ENCODE assay signal across 40 cellular contexts in the genomic region with DNA sequence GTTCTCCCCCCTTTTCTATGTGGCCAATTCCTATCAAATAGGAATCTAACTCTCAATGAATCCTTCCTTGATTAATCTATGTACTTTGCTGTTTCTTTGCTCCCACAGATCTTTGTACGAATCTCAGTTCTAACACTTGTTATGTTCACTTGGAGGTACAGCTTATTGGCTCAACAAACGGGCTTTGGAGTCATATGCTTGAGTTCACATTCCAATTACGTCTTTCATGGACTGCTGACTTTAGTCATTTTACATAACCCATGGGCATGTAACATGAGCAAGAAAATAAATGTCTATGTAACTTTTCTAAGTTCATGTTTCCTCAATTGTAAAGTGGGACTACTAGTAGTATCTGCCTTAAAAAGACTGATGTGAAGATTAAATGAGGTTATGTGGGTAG.
"Had no signal": no experiment of that assay in that cellular context is flagged by ENCODE, and none has a peak within 500 bp of the region (broad histone marks: within the 10 kb centered on the region; RNA-seq: fewer than 3 reads in every experiment).

No MANE protein-coding gene starts in this region.

- H3K27me3 Mint-ChIP-seq: activated CD4-positive, alpha-beta T cell treated with anti-CD3 and anti-CD28 coated beads, Interleukin-2, amount 10 ng/mL, durations not matched to agents 7 days and 5 days; brain had no signal

- H3K4me3 ChIP-seq: ascending aorta, cardiac muscle cell had no signal

- DNase-seq: activated CD4-positive, alpha-beta memory T cell treated with anti-CD3 and anti-CD28 coated beads, Interleukin-2, amount 10 ng/mL, durations not matched to agents 7 days and 5 days; activated CD4-positive, alpha-beta T cell treated with anti-CD3 and anti-CD28 coated beads for 1 hour; activated CD4-positive, alpha-beta T cell treated with anti-CD3 and anti-CD28 coated beads for 36 hours; activated CD4-positive, alpha-beta T cell treated with anti-CD3 and anti-CD28 coated beads for 48 hours; activated CD4-positive, alpha-beta T cell treated with anti-CD3 and anti-CD28 coated beads, Interleukin-2, amount 10 ng/mL, durations not matched to agents 7 days and 5 days; activated CD4-positive, alpha-beta T cell treated with anti-CD3 and anti-CD28 coated beads, Interleukin-2, amount 50 U/mL, for 48 hours; activated CD4-positive, CD25-positive, alpha-beta regulatory T cell; activated CD8-positive, alpha-beta memory T cell treated with anti-CD3 and anti-CD28 coated beads, Interleukin-2, amount 50 U/mL, for 4 hours; activated CD8-positive, alpha-beta T cell treated with anti-CD3 and anti-CD28 coated beads, Interleukin-2, amount 10 ng/mL, durations not matched to agents 7 days and 5 days; activated effector memory CD4-positive, alpha-beta T cell treated with Interleukin-2 at 50 U/mL for 16 hours; activated gamma-delta T cell; activated naive CD4-positive, alpha-beta T cell treated with anti-CD3 and anti-CD28 coated beads, Interleukin-2, amount 10 ng/mL, durations not matched to agents 7 days and 5 days; activated naive CD4-positive, alpha-beta T cell treated with Interleukin-2 at 50 U/mL for 16 hours; activated naive CD8-positive, alpha-beta T cell treated with anti-CD3 and anti-CD28 coated beads, Interleukin-2, amount 10 ng/mL, durations not matched to agents 7 days and 5 days; activated naive CD8-positive, alpha-beta T cell treated with anti-CD3 and anti-CD28 coated beads, Interleukin-2, amount 50 U/mL, for 24 hours; activated T-cell treated with anti-CD3 and anti-CD28 coated beads for 4 hours; activated T-cell treated with anti-CD3 and anti-CD28 coated beads, Interleukin-2, amount 50 U/mL, for 1 hour; activated T-cell treated with anti-CD3 and anti-CD28 coated beads, Interleukin-2, amount 50 U/mL, for 4 hours; activated T-cell treated with anti-CD3 and anti-CD28 coated beads, Interleukin-2, amount 50 U/mL, for 72 hours; amygdala; anterior cingulate cortex; caudate nucleus; cerebellar nuclear complex; SW 1271; T-helper 1 cell; T-helper 2 cell; T-helper 9 cell; WERI-Rb-1 had no signal

- H3K27me3 ChIP-seq: ascending aorta, cardiac muscle cell had no signal

- H3K9me3 ChIP-seq: ascending aorta had no signal

- H3K4me1 Mint-ChIP-seq: activated CD4-positive, alpha-beta memory T cell treated with anti-CD3 and anti-CD28 coated beads, Interleukin-2, amount 10 ng/mL, durations not matched to agents 7 days and 5 days; activated CD4-positive, alpha-beta T cell treated with anti-CD3 and anti-CD28 coated beads for 36 hours; activated CD4-positive, alpha-beta T cell treated with anti-CD3 and anti-CD28 coated beads, Interleukin-2, amount 10 ng/mL, durations not matched to agents 7 days and 5 days; activated naive CD4-positive, alpha-beta T cell treated with anti-CD3 and anti-CD28 coated beads, Interleukin-2, amount 10 ng/mL, durations not matched to agents 7 days and 5 days; activated naive CD4-positive, alpha-beta T cell treated with anti-CD3 and anti-CD28 coated beads, Interleukin-2, amount 50 U/mL, for 24 hours; activated naive CD8-positive, alpha-beta T cell treated with anti-CD3 and anti-CD28 coated beads, Interleukin-2, amount 10 ng/mL, durations not matched to agents 7 days and 5 days; activated naive CD8-positive, alpha-beta T cell treated with anti-CD3 and anti-CD28 coated beads, Interleukin-2, amount 50 U/mL, for 24 hours; activated T-helper 17 cell treated with anti-CD3 and anti-CD28 coated beads, Interleukin-2, amount 50 U/mL, for 72 hours; brain; central memory CD8-positive, alpha-beta T cell had no signal

- H3K4me1 ChIP-seq: ascending aorta had no signal

- ATAC-seq: activated CD4-positive, alpha-beta T cell treated with anti-CD3 and anti-CD28 coated beads for 36 hours; activated CD4-positive, CD25-positive, alpha-beta regulatory T cell treated with anti-CD3 and anti-CD28 coated beads, Interleukin-2, amount 50 U/mL, for 24 hours; activated CD8-positive, alpha-beta T cell treated with anti-CD3 and anti-CD28 coated beads, Interleukin-2, amount 10 ng/mL, durations not matched to agents 7 days and 5 days; activated naive CD8-positive, alpha-beta T cell treated with anti-CD3 and anti-CD28 coated beads, Interleukin-2, amount 50 U/mL, for 24 hours; activated T-cell treated with anti-CD3 and anti-CD28 coated beads, Interleukin-2, amount 50 U/mL, for 4 hours; activated T-cell treated with anti-CD3 and anti-CD28 coated beads, Interleukin-2, amount 50 U/mL, for 72 hours; activated T-helper 17 cell treated with anti-CD3 and anti-CD28 coated beads, Interleukin-2, amount 50 U/mL, for 72 hours; WTC11 had no signal

- H3K9me3 Mint-ChIP-seq: activated CD4-positive, alpha-beta memory T cell treated with anti-CD3 and anti-CD28 coated beads, Interleukin-2, amount 10 ng/mL, durations not matched to agents 7 days and 5 days; activated naive CD4-positive, alpha-beta T cell treated with anti-CD3 and anti-CD28 coated beads, Interleukin-2, amount 10 ng/mL, durations not matched to agents 7 days and 5 days; activated naive CD4-positive, alpha-beta T cell treated with anti-CD3 and anti-CD28 coated beads, Interleukin-2, amount 50 U/mL, for 24 hours; activated naive CD8-positive, alpha-beta T cell treated with anti-CD3 and anti-CD28 coated beads, Interleukin-2, amount 10 ng/mL, durations not matched to agents 7 days and 5 days; activated naive CD8-positive, alpha-beta T cell treated with anti-CD3 and anti-CD28 coated beads, Interleukin-2, amount 50 U/mL, for 24 hours; activated T-cell treated with anti-CD3 and anti-CD28 coated beads, Interleukin-2, amount 50 U/mL, for 4 hours; activated T-cell treated with anti-CD3 and anti-CD28 coated beads, Interleukin-2, amount 50 U/mL, for 72 hours; activated T-helper 1 cell treated with anti-CD3 and anti-CD28 coated beads, Interleukin-12 subunit alpha, Interleukin-12 subunit beta, Interleukin-2, Interleukin-4 antibody, amounts not matched to agents 30 ng/mL and 10 ng/mL and 1 ng/mL, durations not matched to agents 14 hours and 24 hours and 36 hours; activated T-helper 17 cell treated with anti-CD3 and anti-CD28 coated beads, Interleukin-2, amount 50 U/mL, for 72 hours; central memory CD8-positive, alpha-beta T cell; T-helper 1 cell treated with Interleukin-12 subunit alpha and Interleukin-12 subunit beta and Interleukin-4 antibody, amounts not matched to agents 30 μg/mL and 1 μg/mL, for 36 hours; T-helper 2 cell treated with Interferon-gamma antibody and Interleukin-4, amounts not matched to agents 5 μg/mL and 100 μg/mL, for 36 hours had no signal

- H3K27ac Mint-ChIP-seq: activated CD4-positive, alpha-beta memory T cell treated with anti-CD3 and anti-CD28 coated beads, Interleukin-2, amount 10 ng/mL, durations not matched to agents 7 days and 5 days; activated CD4-positive, alpha-beta T cell treated with anti-CD3 and anti-CD28 coated beads for 36 hours; activated CD4-positive, alpha-beta T cell treated with anti-CD3 and anti-CD28 coated beads, Interleukin-2, amount 10 ng/mL, durations not matched to agents 7 days and 5 days; activated CD8-positive, alpha-beta T cell treated with anti-CD3 and anti-CD28 coated beads, Interleukin-2, amount 10 ng/mL, durations not matched to agents 7 days and 5 days; activated naive CD4-positive, alpha-beta T cell treated with anti-CD3 and anti-CD28 coated beads, Interleukin-2, amount 10 ng/mL, durations not matched to agents 7 days and 5 days; activated naive CD4-positive, alpha-beta T cell treated with anti-CD3 and anti-CD28 coated beads, Interleukin-2, amount 50 U/mL, for 24 hours; activated naive CD8-positive, alpha-beta T cell; activated naive CD8-positive, alpha-beta T cell treated with anti-CD3 and anti-CD28 coated beads, Interleukin-2, amount 10 ng/mL, durations not matched to agents 7 days and 5 days; activated naive CD8-positive, alpha-beta T cell treated with anti-CD3 and anti-CD28 coated beads, Interleukin-2, amount 50 U/mL, for 24 hours; activated T-cell treated with anti-CD3 and anti-CD28 coated beads, Interleukin-2, amount 50 U/mL, for 72 hours; activated T-helper 1 cell treated with anti-CD3 and anti-CD28 coated beads, Interleukin-12 subunit alpha, Interleukin-12 subunit beta, Interleukin-2, Interleukin-4 antibody, amounts not matched to agents 30 ng/mL and 10 ng/mL and 1 ng/mL, durations not matched to agents 14 hours and 24 hours and 36 hours; activated T-helper 17 cell treated with anti-CD3 and anti-CD28 coated beads, Interleukin-2, amount 50 U/mL, for 72 hours; brain; T-helper 1 cell treated with Interleukin-12 subunit alpha and Interleukin-12 subunit beta and Interleukin-4 antibody, amounts not matched to agents 30 μg/mL and 1 μg/mL, for 36 hours; T-helper 2 cell treated with Interferon-gamma antibody and Interleukin-4, amounts not matched to agents 5 μg/mL and 100 μg/mL, for 36 hours; WTC11 had no signal

- H3K4me3 Mint-ChIP-seq: activated CD4-positive, alpha-beta memory T cell treated with anti-CD3 and anti-CD28 coated beads, Interleukin-2, amount 10 ng/mL, durations not matched to agents 7 days and 5 days; activated CD4-positive, alpha-beta T cell treated with anti-CD3 and anti-CD28 coated beads for 36 hours; activated CD4-positive, alpha-beta T cell treated with anti-CD3 and anti-CD28 coated beads, Interleukin-2, amount 10 ng/mL, durations not matched to agents 7 days and 5 days; activated CD8-positive, alpha-beta T cell treated with anti-CD3 and anti-CD28 coated beads, Interleukin-2, amount 10 ng/mL, durations not matched to agents 7 days and 5 days; activated naive CD4-positive, alpha-beta T cell treated with anti-CD3 and anti-CD28 coated beads, Interleukin-2, amount 10 ng/mL, durations not matched to agents 7 days and 5 days; activated naive CD4-positive, alpha-beta T cell treated with anti-CD3 and anti-CD28 coated beads, Interleukin-2, amount 50 U/mL, for 24 hours; activated naive CD8-positive, alpha-beta T cell; activated naive CD8-positive, alpha-beta T cell treated with anti-CD3 and anti-CD28 coated beads, Interleukin-2, amount 10 ng/mL, durations not matched to agents 7 days and 5 days; activated naive CD8-positive, alpha-beta T cell treated with anti-CD3 and anti-CD28 coated beads, Interleukin-2, amount 50 U/mL, for 24 hours; activated T-cell treated with anti-CD3 and anti-CD28 coated beads, Interleukin-2, amount 50 U/mL, for 4 hours; activated T-cell treated with anti-CD3 and anti-CD28 coated beads, Interleukin-2, amount 50 U/mL, for 72 hours; activated T-helper 1 cell treated with anti-CD3 and anti-CD28 coated beads, Interleukin-12 subunit alpha, Interleukin-12 subunit beta, Interleukin-2, Interleukin-4 antibody, amounts not matched to agents 30 ng/mL and 10 ng/mL and 1 ng/mL, durations not matched to agents 14 hours and 24 hours and 36 hours; activated T-helper 17 cell treated with anti-CD3 and anti-CD28 coated beads, Interleukin-2, amount 50 U/mL, for 72 hours; central memory CD8-positive, alpha-beta T cell; T-helper 1 cell treated with Interleukin-12 subunit alpha and Interleukin-12 subunit beta and Interleukin-4 antibody, amounts not matched to agents 30 μg/mL and 1 μg/mL, for 36 hours; T-helper 2 cell treated with Interferon-gamma antibody and Interleukin-4, amounts not matched to agents 5 μg/mL and 100 μg/mL, for 36 hours; WTC11 had no signal

- H3K27ac ChIP-seq: ascending aorta, cardiac muscle cell, WERI-Rb-1 had no signal

- H3K36me3 Mint-ChIP-seq: activated naive CD4-positive, alpha-beta T cell treated with anti-CD3 and anti-CD28 coated beads, Interleukin-2, amount 10 ng/mL, durations not matched to agents 7 days and 5 days; activated naive CD4-positive, alpha-beta T cell treated with anti-CD3 and anti-CD28 coated beads, Interleukin-2, amount 50 U/mL, for 24 hours; activated naive CD8-positive, alpha-beta T cell; activated naive CD8-positive, alpha-beta T cell treated with anti-CD3 and anti-CD28 coated beads, Interleukin-2, amount 10 ng/mL, durations not matched to agents 7 days and 5 days had no signal

- H3K36me3 ChIP-seq: ascending aorta, cardiac muscle cell, WERI-Rb-1 had no signal
